ENCODE assay signal across 9 cellular contexts in genomic region chr19:17289489-17289888, GRCh38. TPM values are rescaled to one million over a fixed set of nuclear protein-coding genes. Genes with fewer than 3 reads are reported as not detected.
DNase-seq lines count a peak whose midpoint lies in the region; ATAC-seq, FAIRE-seq and TF ChIP-seq lines count a peak whose summit lies in the region.
"Had no signal": no experiment of that assay in that cellular context is flagged by ENCODE, and none has a peak within 500 bp of the region (broad histone marks: within the 10 kb centered on the region; RNA-seq: fewer than 3 reads in every experiment).

No MANE protein-coding gene starts in this region.

- no peak overlapping the region for H3K4me2 ChIP-seq in endothelial cell of umbilical vein (ENCODE audit: insufficient read depth, low read length)

- POLR2A ChIA-PET in endothelial cell of umbilical vein (lab: Charles Lee): no interaction called here

- BruUV-seq in endothelial cell of umbilical vein (replicated peaks; lab: Mats Ljungman, UMichigan): no TSS peak

- in situ Hi-C loops in SK-MEL-5 (cut with HindIII; ENCODE audit: low pct_unique_long_range_greater_than_20kb, low sequenced_read_pairs): no loop called here

- H3K9me3 ChIP-seq in endothelial cell of umbilical vein (replicated peaks; ENCODE audit: control insufficient read depth, insufficient read depth, low read length): no peaks in the 10 kb centered on the region
- H3K9me3 ChIP-seq in mucosa of descending colon: no peaks in the 10 kb centered on the region

- H3K9ac ChIP-seq in endothelial cell of umbilical vein (replicated peaks; ENCODE audit: extremely low read depth, insufficient read depth, low read length): no peak overlapping the region

- CTCF ChIA-PET in endothelial cell of umbilical vein (lab: Charles Lee): interaction anchor here (0.6 to 0.8 kb wide), 2 partner anchors 16 to 97 kb away, joined by 3 read pairs; partner anchors contain the start of gene MRPL34

- TF ChIP-seq CTCF in endothelial cell of umbilical vein (IDR thresholded peaks at IDR 0.05; ENCODE audit: extremely low read depth in 1 of 2, insufficient read depth in 1 of 2, low read depth in 1 of 2, low read length in 2 of 2) (no peak), mucosa of descending colon (IDR thresholded peaks at IDR 0.05) (no peak)

- peaks cover 0 to under 1% of the 10 kb centered on the region in 2 experiments for H3K36me3 ChIP-seq in endothelial cell of umbilical vein (ENCODE audit: control insufficient read depth in 2 of 2, extremely low read depth in 1 of 2, insufficient read depth in 2 of 2, low read length in 2 of 2)
- H3K36me3 ChIP-seq in mucosa of descending colon (ENCODE audit: low read depth): no peaks in the 10 kb centered on the region

- H3K79me2 ChIP-seq in endothelial cell of umbilical vein (ENCODE audit: control insufficient read depth, insufficient read depth, low read length): no peaks in the 10 kb centered on the region

- TF ChIP-seq POLR2A in endothelial cell of umbilical vein (IDR thresholded peaks at IDR 0.05; ENCODE audit: low read depth, low read length): no peak

- dilution Hi-C loops in endothelial cell of umbilical vein (cut with MboI; ENCODE audit: extremely low pct_ligation_motif_present, low sequenced_read_pairs): no loop called here

- H3K4me1 ChIP-seq in endothelial cell of umbilical vein (ENCODE audit: control insufficient read depth, extremely low read depth, insufficient read depth, low read length) (peaks cover 6% of the 10 kb centered on the region), mucosa of descending colon (ENCODE audit: low read depth) (peaks cover 11% of the 10 kb centered on the region)

- intact Hi-C loops in endothelial cell of umbilical vein (cut with micrococcal nuclease) (no loop called here), mucosa of descending colon (cut with DNase I, micrococcal nuclease) (no loop called here)

- ATAC-seq in mucosa of descending colon (no peak), HG03354 (IDR thresholded peaks at IDR 0.05; ENCODE audit: poor library complexity, severe bottlenecking, unreplicated experiment) (no peak), HG03108 (IDR thresholded peaks at IDR 0.05; ENCODE audit: unreplicated experiment) (no peak)
- ATAC-seq: CD8-positive, alpha-beta T cell had no signal

- peak overlapping the region; percentile 67 for H2AFZ ChIP-seq in endothelial cell of umbilical vein (ENCODE audit: low read depth, low read length)

- no peak overlapping the region for H3K27ac ChIP-seq in endothelial cell of umbilical vein (ENCODE audit: insufficient read depth, low read depth, low read length)

- peak; percentile 57 for DNase-seq in activated T-cell treated with anti-CD3 and anti-CD28 coated beads for 24 hours (ENCODE audit: low read depth)
- no peak for DNase-seq in activated T-cell treated with anti-CD3 and anti-CD28 coated beads, Interleukin-2, amount 50 U/mL, for 1 hour
- DNase-seq in SK-MEL-5 (ENCODE audit: low read depth, low spot score): peak; percentile 45
- DNase-seq in endothelial cell of umbilical vein (ENCODE audit: low read depth, low spot score): peak; percentile 74
- DNase-seq in mucosa of descending colon: peak in 2 of 3 donors; percentile 76
- DNase-seq in hippocampal formation (lab: John Stamatoyannopoulos, UW): no peak

- H4K20me1 ChIP-seq in endothelial cell of umbilical vein (replicated peaks; ENCODE audit: control insufficient read depth, extremely low read depth, insufficient read depth, low read length): no peaks in the 10 kb centered on the region

- no peaks in the 10 kb centered on the region for H3K27me3 ChIP-seq in endothelial cell of umbilical vein (ENCODE audit: control insufficient read depth in 2 of 2, insufficient read depth in 2 of 2, low read length in 2 of 2)

- H3K4me3 ChIP-seq in endothelial cell of umbilical vein (replicated peaks in 1 of 3; ENCODE audit: insufficient read depth in 1 of 3, low read depth in 1 of 3, low read length in 3 of 3) (peak overlapping the region in 1 of 3 experiments; percentile 11), mucosa of descending colon (no peak overlapping the region)

- no peaks in the 10 kb centered on the region for H3K9me1 ChIP-seq in endothelial cell of umbilical vein (replicated peaks; ENCODE audit: control insufficient read depth, extremely low read depth, insufficient read depth, low read length)

- peak; percentile 96 for FAIRE-seq in endothelial cell of umbilical vein (lab: Jason Lieb, UNC)

TF ChIP-seq in endothelial cell of umbilical vein, 7 proteins besides CTCF, POLR2A, EP300 and RAD21 (continues in another document):
- no peak for TF ChIP-seq JUN (IDR thresholded peaks at IDR 0.05; ENCODE audit: borderline replicate concordance, insufficient read depth, insufficient read length, low read depth)

RNA-seq across cellular contexts. Expression of gene ANKLE1, which starts 7.8 kb away (rescaled TPM):
- total RNA-seq in SK-MEL-5 (2014; rRNA removed; shearing (Covaris generic)): 1.3 TPM in 2 replicates
- polyA plus RNA-seq in SK-MEL-5 (2015; cell fraction: cytosol; rRNA removed): 6.5 and 10.0 TPM in 2 replicates
- 17.9 and 19.0 TPM in 2 replicates for polyA plus RNA-seq in SK-MEL-5 (2015; cell fraction: nucleus; rRNA removed)
- 3.1 and 5.2 TPM in 2 replicates for total RNA-seq in endothelial cell of umbilical vein
- polyA plus RNA-seq in endothelial cell of umbilical vein: 1.9 and 2.8 TPM in 2 replicates
- 1.3 and 1.4 TPM in 2 replicates for polyA plus RNA-seq in endothelial cell of umbilical vein (2011; cell fraction: cytosol; rRNA removed)
- 6.3 and 6.6 TPM in 2 replicates for polyA plus RNA-seq in endothelial cell of umbilical vein (2011; cell fraction: nucleus; rRNA removed)
- polyA plus RNA-seq in endothelial cell of umbilical vein (2012): 3.8 and 4.3 TPM in 2 replicates
- 0.87 and 2.9 TPM in 2 replicates for polyA minus RNA-seq in endothelial cell of umbilical vein
- 1.2 TPM for polyA minus RNA-seq in endothelial cell of umbilical vein (2011; cell fraction: cytosol; rRNA and poly(A)+ RNA removed)
- polyA minus RNA-seq in endothelial cell of umbilical vein (2011; cell fraction: nucleus; rRNA and poly(A)+ RNA removed): 2.4 and 2.7 TPM in 2 replicates
- 1 to 10 TPM in 1 of 3 donors, under 1 TPM in 2; 0.23 to 1.9 (median 0.80) TPM for total RNA-seq in mucosa of descending colon

RNA-seq across cellular contexts. Expression of gene ABHD8, which starts 13.7 kb away (rescaled TPM):
- 2.5 and 3.4 TPM in 2 replicates for total RNA-seq in SK-MEL-5 (2014; rRNA removed; shearing (Covaris generic))
- polyA plus RNA-seq in SK-MEL-5 (2015; cell fraction: cytosol; rRNA removed): 6.2 and 8.6 TPM in 2 replicates
- polyA plus RNA-seq in SK-MEL-5 (2015; cell fraction: nucleus; rRNA removed): 1.0 and 2.3 TPM in 2 replicates
- total RNA-seq in endothelial cell of umbilical vein (5.9 and 6.8 TPM in 2 replicates), mucosa of descending colon (10 to 100 TPM in 1 of 3 donors, 1 to 10 TPM in 2; 3.0 to 18.0 (median 4.5) TPM)
- 8.7 and 12.7 TPM in 2 replicates for polyA plus RNA-seq in endothelial cell of umbilical vein
- 4.0 and 7.9 TPM in 2 replicates for polyA plus RNA-seq in endothelial cell of umbilical vein (2011; cell fraction: cytosol; rRNA removed)
- polyA plus RNA-seq in endothelial cell of umbilical vein (2011; cell fraction: nucleus; rRNA removed): 2.1 and 2.4 TPM in 2 replicates
- 3.5 and 7.0 TPM in 2 replicates for polyA plus RNA-seq in endothelial cell of umbilical vein (2012)
- polyA minus RNA-seq in endothelial cell of umbilical vein: 3.4 and 4.2 TPM in 2 replicates
- 9.0 TPM for polyA minus RNA-seq in endothelial cell of umbilical vein (2011; cell fraction: cytosol; rRNA and poly(A)+ RNA removed)
- polyA minus RNA-seq in endothelial cell of umbilical vein (2011; cell fraction: nucleus; rRNA and poly(A)+ RNA removed): 0.82 and 2.6 TPM in 2 replicates

RNA-seq across cellular contexts. Expression of gene MRPL34, which starts 16.2 kb away (rescaled TPM):
- total RNA-seq in SK-MEL-5 (2014; rRNA removed; shearing (Covaris generic)): 48.4 and 77.4 TPM in 2 replicates
- 193 and 326 TPM in 2 replicates for polyA plus RNA-seq in SK-MEL-5 (2015; cell fraction: cytosol; rRNA removed)
- 38.5 and 101 TPM in 2 replicates for polyA plus RNA-seq in SK-MEL-5 (2015; cell fraction: nucleus; rRNA removed)
- total RNA-seq in endothelial cell of umbilical vein (55.7 and 61.6 TPM in 2 replicates), mucosa of descending colon (100 to 1,000 TPM; 124 to 148 (median 145) TPM)
- 45.5 and 50.1 TPM in 2 replicates for polyA plus RNA-seq in endothelial cell of umbilical vein
- polyA plus RNA-seq in endothelial cell of umbilical vein (2011; cell fraction: cytosol; rRNA removed): 33.3 and 35.2 TPM in 2 replicates
- polyA plus RNA-seq in endothelial cell of umbilical vein (2011; cell fraction: nucleus; rRNA removed): 16.4 and 17.3 TPM in 2 replicates
- polyA plus RNA-seq in endothelial cell of umbilical vein (2012): 50.1 and 66.2 TPM in 2 replicates
- polyA minus RNA-seq in endothelial cell of umbilical vein: 16.6 and 19.2 TPM in 2 replicates
- 71.4 TPM for polyA minus RNA-seq in endothelial cell of umbilical vein (2011; cell fraction: cytosol; rRNA and poly(A)+ RNA removed)
- 4.9 and 5.1 TPM in 2 replicates for polyA minus RNA-seq in endothelial cell of umbilical vein (2011; cell fraction: nucleus; rRNA and poly(A)+ RNA removed)

RNA-seq across cellular contexts. Expression of gene DDA1, which starts 19.9 kb away (rescaled TPM):
- 14.0 and 14.1 TPM in 2 replicates for total RNA-seq in SK-MEL-5 (2014; rRNA removed; shearing (Covaris generic))
- 19.8 and 20.5 TPM in 2 replicates for polyA plus RNA-seq in SK-MEL-5 (2015; cell fraction: cytosol; rRNA removed)
- 13.1 and 29.2 TPM in 2 replicates for polyA plus RNA-seq in SK-MEL-5 (2015; cell fraction: nucleus; rRNA removed)
- total RNA-seq in endothelial cell of umbilical vein (64.7 and 81.1 TPM in 2 replicates), mucosa of descending colon (10 to 100 TPM; 38.3 to 51.4 (median 48.3) TPM)
- 52.9 and 60.5 TPM in 2 replicates for polyA plus RNA-seq in endothelial cell of umbilical vein
- 66.6 and 82.4 TPM in 2 replicates for polyA plus RNA-seq in endothelial cell of umbilical vein (2011; cell fraction: cytosol; rRNA removed)
- polyA plus RNA-seq in endothelial cell of umbilical vein (2011; cell fraction: nucleus; rRNA removed): 37.3 and 47.4 TPM in 2 replicates
- polyA plus RNA-seq in endothelial cell of umbilical vein (2012): 86.1 and 109 TPM in 2 replicates
- 20.5 and 28.8 TPM in 2 replicates for polyA minus RNA-seq in endothelial cell of umbilical vein
- polyA minus RNA-seq in endothelial cell of umbilical vein (2011; cell fraction: cytosol; rRNA and poly(A)+ RNA removed): 9.4 TPM
- polyA minus RNA-seq in endothelial cell of umbilical vein (2011; cell fraction: nucleus; rRNA and poly(A)+ RNA removed): 7.0 and 8.0 TPM in 2 replicates

RNA-seq across cellular contexts. Expression of gene BABAM1, which starts 22.2 kb away (rescaled TPM):
- 61.0 and 66.6 TPM in 2 replicates for total RNA-seq in SK-MEL-5 (2014; rRNA removed; shearing (Covaris generic))
- polyA plus RNA-seq in SK-MEL-5 (2015; cell fraction: cytosol; rRNA removed): 55.3 and 59.7 TPM in 2 replicates
- 61.2 and 119 TPM in 2 replicates for polyA plus RNA-seq in SK-MEL-5 (2015; cell fraction: nucleus; rRNA removed)
- total RNA-seq in endothelial cell of umbilical vein (110 and 118 TPM in 2 replicates), mucosa of descending colon (10 to 100 TPM; 64.6 to 80.3 (median 76.2) TPM)
- 129 and 140 TPM in 2 replicates for polyA plus RNA-seq in endothelial cell of umbilical vein
- polyA plus RNA-seq in endothelial cell of umbilical vein (2011; cell fraction: cytosol; rRNA removed): 137 and 138 TPM in 2 replicates
- polyA plus RNA-seq in endothelial cell of umbilical vein (2011; cell fraction: nucleus; rRNA removed): 158 and 166 TPM in 2 replicates
- 89.9 and 95.1 TPM in 2 replicates for polyA plus RNA-seq in endothelial cell of umbilical vein (2012)
- polyA minus RNA-seq in endothelial cell of umbilical vein: 50.3 and 57.5 TPM in 2 replicates
- polyA minus RNA-seq in endothelial cell of umbilical vein (2011; cell fraction: cytosol; rRNA and poly(A)+ RNA removed): 43.7 TPM
- 23.7 and 24.5 TPM in 2 replicates for polyA minus RNA-seq in endothelial cell of umbilical vein (2011; cell fraction: nucleus; rRNA and poly(A)+ RNA removed)

Comparison
In these comparisons a context has a peak if more than half of its experiments do, and no peak if none do; other contexts are left out.
1. DNase-seq: peak in activated T-cell treated with anti-CD3 and anti-CD28 coated beads for 24 hours (single experiment), SK-MEL-5 (single experiment), endothelial cell of umbilical vein (single experiment) and mucosa of descending colon (2 of 3); none in activated T-cell treated with anti-CD3 and anti-CD28 coated beads, Interleukin-2, amount 50 U/mL, for 1 hour (single experiment) and hippocampal formation (0 of 2).